1 cellular context compared by ENCODE assay signal in the genomic region with DNA sequence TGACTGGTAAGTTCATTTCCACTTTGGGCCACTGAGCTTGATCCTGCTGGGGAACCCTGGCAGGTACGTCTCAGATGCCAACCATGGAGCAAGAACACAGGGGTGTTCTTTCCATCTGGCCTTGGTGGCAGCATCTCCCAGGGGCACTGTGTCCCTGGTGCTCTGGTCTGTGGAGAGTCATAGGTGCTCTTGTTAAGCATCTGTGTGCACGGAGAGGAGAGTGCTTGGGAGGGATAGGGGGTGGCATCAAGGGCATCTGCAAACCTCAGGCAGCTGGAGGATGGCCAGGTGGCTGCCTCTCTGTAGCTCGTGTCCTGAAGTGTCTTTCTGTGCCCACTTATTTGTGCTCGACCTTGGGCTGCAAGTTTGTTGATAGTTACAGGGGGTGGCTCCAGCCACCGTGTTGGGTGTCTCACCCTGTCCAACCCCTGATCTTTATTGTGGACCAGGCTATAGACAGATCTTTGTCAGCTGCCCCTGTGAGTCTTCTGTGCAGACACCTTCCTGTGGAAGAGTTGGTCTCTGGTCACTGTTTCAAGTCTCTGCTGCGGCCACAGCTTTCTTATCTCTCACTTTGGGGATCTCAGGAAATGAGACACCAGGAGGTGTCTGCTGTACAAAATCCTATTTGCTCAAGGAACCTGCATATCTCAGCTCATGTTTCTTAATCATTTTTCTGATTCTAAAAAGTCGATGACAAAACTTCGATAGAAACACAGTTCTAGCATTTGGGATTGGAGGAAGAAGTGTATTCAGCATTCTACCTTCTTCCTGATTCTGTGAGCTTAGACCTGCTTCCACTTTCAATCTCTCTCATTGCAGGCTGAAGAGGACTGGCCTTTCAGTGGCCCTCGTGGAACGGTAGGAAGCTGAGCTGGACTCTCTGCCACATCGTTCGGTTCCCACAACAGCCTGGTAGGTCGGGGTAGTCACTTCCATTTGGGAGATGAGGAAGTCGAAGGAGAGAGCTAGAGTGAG.
A peak's percentile ranks its signal among the peaks of the same experiment; 100 is the strongest.
TF ChIP-seq lines count a peak whose summit lies in the region.

No MANE protein-coding gene starts in this region.

TF ChIP-seq in K562, 482 proteins besides CTCF, POLR2A, EP300 and RAD21 (continued from another document and continues in another):
- TF ChIP-seq ZNF511 (CRISPR knock-in tag; IDR thresholded peaks at IDR 0.05): no peak
- no peak for TF ChIP-seq ZFP91 (CRISPR knock-in tag; IDR thresholded peaks at IDR 0.05)
- TF ChIP-seq SMARCE1 (IDR thresholded peaks at IDR 0.05): no peak
- 0 out of 2 replicates have a peak, but pooled peaks have one; percentile 25 for TF ChIP-seq HIVEP1 (CRISPR knock-in tag; IDR thresholded peaks at IDR 0.05)
- TF ChIP-seq BRCA1 (IDR thresholded peaks at IDR 0.05): no peak
- no peak for TF ChIP-seq BRCA1 (CRISPR knock-in tag; IDR thresholded peaks at IDR 0.05)
- TF ChIP-seq MAZ (CRISPR knock-in tag; conservative IDR thresholded peaks at IDR 0.05 in 1 of 2, IDR thresholded peaks at IDR 0.05 in 1 of 2): 0 out of 4 replicates have a peak, but pooled peaks of 1 of the 2 experiments have one; percentile 19
- peak; percentile 47; the same call in 1 of the 2 replicates for TF ChIP-seq ZNF668 (CRISPR knock-in tag; IDR thresholded peaks at IDR 0.05)
- no peak for TF ChIP-seq FOXK2 (conservative IDR thresholded peaks at IDR 0.05 in 1 of 2, IDR thresholded peaks at IDR 0.05 in 1 of 2; ENCODE audit: low read depth in 2 of 2)
- TF ChIP-seq RAD51 (IDR thresholded peaks at IDR 0.05; ENCODE audit: borderline replicate concordance, low read depth): no peak
- TF ChIP-seq RBM25 (IDR thresholded peaks at IDR 0.05; ENCODE audit: low read depth, low read length, severe bottlenecking): no peak
- TF ChIP-seq, protein P1, sequence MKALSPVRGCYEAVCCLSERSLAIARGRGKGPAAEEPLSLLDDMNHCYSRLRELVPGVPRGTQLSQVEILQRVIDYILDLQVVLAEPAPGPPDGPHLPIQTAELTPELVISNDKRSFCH (CRISPR knock-in tag; IDR thresholded peaks at IDR 0.05): no peak
- TF ChIP-seq, protein P1 (tag; IDR thresholded peaks at IDR 0.05): peak; percentile 53; the same call in 1 of the 2 replicates
- no peak for TF ChIP-seq MCM3 (IDR thresholded peaks at IDR 0.05)
- TF ChIP-seq ARID1B (IDR thresholded peaks at IDR 0.05): peak; percentile 63
- TF ChIP-seq SNIP1 (IDR thresholded peaks at IDR 0.05; ENCODE audit: low read depth): no peak
- no peak; the same call in 1 of the 2 replicates for TF ChIP-seq PHF8 (IDR thresholded peaks at IDR 0.05; ENCODE audit: borderline replicate concordance, low read length)
- TF ChIP-seq EZH2 (IDR thresholded peaks at IDR 0.05; ENCODE audit: borderline replicate concordance, low read depth, low read length): no peak
- no peak for TF ChIP-seq CHAMP1 (IDR thresholded peaks at IDR 0.05)
- TF ChIP-seq SMARCC2 (IDR thresholded peaks at IDR 0.05; ENCODE audit: low read depth): peak; percentile 51; the same call in 1 of the 2 replicates
- TF ChIP-seq CREB3 (tag; conservative IDR thresholded peaks at IDR 0.05; ENCODE audit: low read depth): peak; percentile 52; the same call in 1 of the 2 replicates
- TF ChIP-seq ATF3 (IDR thresholded peaks at IDR 0.05): no peak; the same call in 1 of the 2 replicates
- TF ChIP-seq ATF3 (CRISPR knock-in tag; conservative IDR thresholded peaks at IDR 0.05): no peak; the same call in 1 of the 2 replicates
- 0 out of 2 replicates have a peak, but pooled peaks have one; percentile 32 for TF ChIP-seq ELF4 (CRISPR knock-in tag; IDR thresholded peaks at IDR 0.05)
- TF ChIP-seq, protein P2, sequence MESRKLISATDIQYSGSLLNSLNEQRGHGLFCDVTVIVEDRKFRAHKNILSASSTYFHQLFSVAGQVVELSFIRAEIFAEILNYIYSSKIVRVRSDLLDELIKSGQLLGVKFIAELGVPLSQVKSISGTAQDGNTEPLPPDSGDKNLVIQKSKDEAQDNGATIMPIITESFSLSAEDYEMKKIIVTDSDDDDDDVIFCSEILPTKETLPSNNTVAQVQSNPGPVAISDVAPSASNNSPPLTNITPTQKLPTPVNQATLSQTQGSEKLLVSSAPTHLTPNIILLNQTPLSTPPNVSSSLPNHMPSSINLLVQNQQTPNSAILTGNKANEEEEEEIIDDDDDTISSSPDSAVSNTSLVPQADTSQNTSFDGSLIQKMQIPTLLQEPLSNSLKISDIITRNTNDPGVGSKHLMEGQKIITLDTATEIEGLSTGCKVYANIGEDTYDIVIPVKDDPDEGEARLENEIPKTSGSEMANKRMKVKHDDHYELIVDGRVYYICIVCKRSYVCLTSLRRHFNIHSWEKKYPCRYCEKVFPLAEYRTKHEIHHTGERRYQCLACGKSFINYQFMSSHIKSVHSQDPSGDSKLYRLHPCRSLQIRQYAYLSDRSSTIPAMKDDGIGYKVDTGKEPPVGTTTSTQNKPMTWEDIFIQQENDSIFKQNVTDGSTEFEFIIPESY (CRISPR knock-in tag; IDR thresholded peaks at IDR 0.05): no peak
- TF ChIP-seq ILK (tag; IDR thresholded peaks at IDR 0.05; ENCODE audit: borderline replicate concordance, low read depth): no peak
- peak; percentile 3 for TF ChIP-seq MEIS2 (IDR thresholded peaks at IDR 0.05; ENCODE audit: partially characterized antibody)
- TF ChIP-seq, protein P3, sequence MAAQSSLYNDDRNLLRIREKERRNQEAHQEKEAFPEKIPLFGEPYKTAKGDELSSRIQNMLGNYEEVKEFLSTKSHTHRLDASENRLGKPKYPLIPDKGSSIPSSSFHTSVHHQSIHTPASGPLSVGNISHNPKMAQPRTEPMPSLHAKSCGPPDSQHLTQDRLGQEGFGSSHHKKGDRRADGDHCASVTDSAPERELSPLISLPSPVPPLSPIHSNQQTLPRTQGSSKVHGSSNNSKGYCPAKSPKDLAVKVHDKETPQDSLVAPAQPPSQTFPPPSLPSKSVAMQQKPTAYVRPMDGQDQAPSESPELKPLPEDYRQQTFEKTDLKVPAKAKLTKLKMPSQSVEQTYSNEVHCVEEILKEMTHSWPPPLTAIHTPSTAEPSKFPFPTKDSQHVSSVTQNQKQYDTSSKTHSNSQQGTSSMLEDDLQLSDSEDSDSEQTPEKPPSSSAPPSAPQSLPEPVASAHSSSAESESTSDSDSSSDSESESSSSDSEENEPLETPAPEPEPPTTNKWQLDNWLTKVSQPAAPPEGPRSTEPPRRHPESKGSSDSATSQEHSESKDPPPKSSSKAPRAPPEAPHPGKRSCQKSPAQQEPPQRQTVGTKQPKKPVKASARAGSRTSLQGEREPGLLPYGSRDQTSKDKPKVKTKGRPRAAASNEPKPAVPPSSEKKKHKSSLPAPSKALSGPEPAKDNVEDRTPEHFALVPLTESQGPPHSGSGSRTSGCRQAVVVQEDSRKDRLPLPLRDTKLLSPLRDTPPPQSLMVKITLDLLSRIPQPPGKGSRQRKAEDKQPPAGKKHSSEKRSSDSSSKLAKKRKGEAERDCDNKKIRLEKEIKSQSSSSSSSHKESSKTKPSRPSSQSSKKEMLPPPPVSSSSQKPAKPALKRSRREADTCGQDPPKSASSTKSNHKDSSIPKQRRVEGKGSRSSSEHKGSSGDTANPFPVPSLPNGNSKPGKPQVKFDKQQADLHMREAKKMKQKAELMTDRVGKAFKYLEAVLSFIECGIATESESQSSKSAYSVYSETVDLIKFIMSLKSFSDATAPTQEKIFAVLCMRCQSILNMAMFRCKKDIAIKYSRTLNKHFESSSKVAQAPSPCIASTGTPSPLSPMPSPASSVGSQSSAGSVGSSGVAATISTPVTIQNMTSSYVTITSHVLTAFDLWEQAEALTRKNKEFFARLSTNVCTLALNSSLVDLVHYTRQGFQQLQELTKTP (IDR thresholded peaks at IDR 0.05; ENCODE audit: low read depth in 1 of 2, partially characterized antibody in 2 of 2): peak; percentile 46 to 65
- peak; percentile 62 for TF ChIP-seq GABPA (tag; conservative IDR thresholded peaks at IDR 0.05; ENCODE audit: low read depth)
- no peak for TF ChIP-seq OTX1 (CRISPR knock-in tag; IDR thresholded peaks at IDR 0.05)
- TF ChIP-seq, protein P4, sequence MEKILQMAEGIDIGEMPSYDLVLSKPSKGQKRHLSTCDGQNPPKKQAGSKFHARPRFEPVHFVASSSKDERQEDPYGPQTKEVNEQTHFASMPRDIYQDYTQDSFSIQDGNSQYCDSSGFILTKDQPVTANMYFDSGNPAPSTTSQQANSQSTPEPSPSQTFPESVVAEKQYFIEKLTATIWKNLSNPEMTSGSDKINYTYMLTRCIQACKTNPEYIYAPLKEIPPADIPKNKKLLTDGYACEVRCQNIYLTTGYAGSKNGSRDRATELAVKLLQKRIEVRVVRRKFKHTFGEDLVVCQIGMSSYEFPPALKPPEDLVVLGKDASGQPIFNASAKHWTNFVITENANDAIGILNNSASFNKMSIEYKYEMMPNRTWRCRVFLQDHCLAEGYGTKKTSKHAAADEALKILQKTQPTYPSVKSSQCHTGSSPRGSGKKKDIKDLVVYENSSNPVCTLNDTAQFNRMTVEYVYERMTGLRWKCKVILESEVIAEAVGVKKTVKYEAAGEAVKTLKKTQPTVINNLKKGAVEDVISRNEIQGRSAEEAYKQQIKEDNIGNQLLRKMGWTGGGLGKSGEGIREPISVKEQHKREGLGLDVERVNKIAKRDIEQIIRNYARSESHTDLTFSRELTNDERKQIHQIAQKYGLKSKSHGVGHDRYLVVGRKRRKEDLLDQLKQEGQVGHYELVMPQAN (IDR thresholded peaks at IDR 0.05; ENCODE audit: borderline replicate concordance): no peak
- TF ChIP-seq ZNF277 (CRISPR knock-in tag; IDR thresholded peaks at IDR 0.05; ENCODE audit: borderline replicate concordance): no peak
- TF ChIP-seq, protein P5, sequence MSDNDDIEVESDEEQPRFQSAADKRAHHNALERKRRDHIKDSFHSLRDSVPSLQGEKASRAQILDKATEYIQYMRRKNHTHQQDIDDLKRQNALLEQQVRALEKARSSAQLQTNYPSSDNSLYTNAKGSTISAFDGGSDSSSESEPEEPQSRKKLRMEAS (CRISPR knock-in tag; IDR thresholded peaks at IDR 0.05): peak; percentile 34; the same call in 1 of the 2 replicates
- 0 out of 2 replicates have a peak, but pooled peaks have one; percentile 3 for TF ChIP-seq MAFG (tag; conservative IDR thresholded peaks at IDR 0.05)
- TF ChIP-seq ZFP36 (IDR thresholded peaks at IDR 0.05; ENCODE audit: low read depth, low read length, partially characterized antibody): peak; percentile 58
- no peak for TF ChIP-seq CBFB (CRISPR knock-in tag; IDR thresholded peaks at IDR 0.05)
- TF ChIP-seq ZNF311 (CRISPR knock-in tag; IDR thresholded peaks at IDR 0.05): no peak
